ENCODE assay signal across 24 cellular contexts in genomic region chr12:102756564-102756963, GRCh38.
A peak's percentile ranks its signal among the peaks of the same experiment; 100 is the strongest.
DNase-seq lines count a peak whose midpoint lies in the region; ATAC-seq, FAIRE-seq and TF ChIP-seq lines count a peak whose summit lies in the region.
"Had no signal": no experiment of that assay in that cellular context is flagged by ENCODE, and none has a peak within 500 bp of the region (broad histone marks: within the 10 kb centered on the region; RNA-seq: fewer than 3 reads in every experiment).

No MANE protein-coding gene starts in this region.

- H3K36me3 ChIP-seq in H1 (ENCODE audit: control insufficient read depth in 2 of 4, insufficient read depth in 4 of 4, low read length in 3 of 4) (no peaks in the 10 kb centered on the region), mesenchymal stem cell (ENCODE audit: control insufficient read depth in 1 of 2, insufficient read depth in 2 of 2, low read depth in 1 of 2, low read length in 2 of 2) (no peaks in the 10 kb centered on the region), tibial artery (no peaks in the 10 kb centered on the region)
- H3K36me3 ChIP-seq: adrenal gland, BE2C, HAP-1, SJSA1 had no signal

- POLR2A ChIA-PET in H1 (lab: Charles Lee; ENCODE audit: partially characterized antibody): no interaction called here

- no peak overlapping the region for H2BK120ac ChIP-seq in H1 (replicated peaks; ENCODE audit: low read depth, low read length)
- H2BK120ac ChIP-seq in mesenchymal stem cell (ENCODE audit: low read depth, low read length): no peak overlapping the region

- H2AK5ac ChIP-seq in H1 (ENCODE audit: low read depth, low read length): no peak overlapping the region
- H2AK5ac ChIP-seq in mesenchymal stem cell (ENCODE audit: low read length, severe bottlenecking): no peak overlapping the region

- DNase-seq in NCI-H510A treated with DMSO at 0.1 percent for 48 hours (lab: John Stamatoyannopoulos, UW): peak; percentile 26
- DNase-seq in NCI-H510A (lab: John Stamatoyannopoulos, UW): no peak
- no peak for DNase-seq in H1 (ENCODE audit: low read depth in 1 of 2, low spot score in 2 of 2)
- DNase-seq in mesenchymal stem cell: no peak
- DNase-seq in tibial artery: peak; percentile 66 to 72
- DNase-seq in Calu3: no peak
- DNase-seq: activated CD4-positive, alpha-beta T cell treated with anti-CD3 and anti-CD28 coated beads, Interleukin-2, amount 50 U/mL, for 48 hours; activated gamma-delta T cell; BE2C; central memory CD4-positive, alpha-beta T cell; foreskin keratinocyte; kidney; naive thymus-derived CD8-positive, alpha-beta T cell; NCI-H2171; stimulated activated CD4-positive, alpha-beta T cell treated with anti-CD3 and anti-CD28 coated beads, Interleukin-4, amount 100 ng/mL, for 24 hours; stimulated activated naive CD8-positive, alpha-beta T cell treated with anti-CD3 and anti-CD28 coated beads, Interleukin-15, amount 100 ng/mL, for 72 hours had no signal

- H3K27me3 ChIP-seq in H1 (replicated peaks in 1 of 4; ENCODE audit: control insufficient read depth in 3 of 4, extremely low read depth in 1 of 4, insufficient read depth in 3 of 4, low read length in 3 of 4): no peaks in the 10 kb centered on the region
- no peaks in the 10 kb centered on the region for H3K27me3 ChIP-seq in mesenchymal stem cell (ENCODE audit: control insufficient read depth in 1 of 2, insufficient read depth in 1 of 2, low read length in 2 of 2)
- no peaks in the 10 kb centered on the region for H3K27me3 ChIP-seq in tibial artery
- H3K27me3 ChIP-seq: adrenal gland, foreskin keratinocyte, SJSA1 had no signal

- no peak overlapping the region for H2BK20ac ChIP-seq in H1 (ENCODE audit: low read length)

- no peak overlapping the region for H3K27ac Mint-ChIP-seq in Calu3 (ENCODE audit: unreplicated experiment)
- H3K27ac Mint-ChIP-seq: naive thymus-derived CD8-positive, alpha-beta T cell; stimulated activated naive CD8-positive, alpha-beta T cell treated with anti-CD3 and anti-CD28 coated beads, Interleukin-15, amount 100 ng/mL, for 72 hours had no signal

- H3K4ac ChIP-seq in H1 (replicated peaks; ENCODE audit: insufficient read length, low read depth, low read length): no peak overlapping the region
- H3K4ac ChIP-seq in mesenchymal stem cell (ENCODE audit: low read depth in 1 of 2, low read length in 2 of 2): no peak overlapping the region

- H2AFZ ChIP-seq in H1 (ENCODE audit: low read length): peak overlapping the region; percentile 45; the same call in 1 of the 2 replicates
- no peak overlapping the region for H2AFZ ChIP-seq in mesenchymal stem cell (ENCODE audit: low read depth, low read length)

- H3K18ac ChIP-seq in H1 (ENCODE audit: extremely low read depth, low read length): no peak overlapping the region
- H3K18ac ChIP-seq in mesenchymal stem cell (ENCODE audit: low read depth in 1 of 2, low read length in 2 of 2): no peak overlapping the region

- WGBS in H1 (ENCODE audit: extremely low coverage in 1 of 2, insufficient coverage in 1 of 2, insufficient read length in 1 of 2, insufficient replicate concordance in 2 of 2, low coverage in 1 of 2, low lambda C conversion rate in 2 of 2, missing lambda C conversion rate in 1 of 2), 2 experiments: 74% methylated on average over 3 of the region's 3 CpGs; no CpG with 5 or more reads in 1 of the 2 experiments
- WGBS in mesenchymal stem cell: 38% methylated on average over 2 of the region's 3 CpGs

- CTCF ChIA-PET in H1 (lab: Charles Lee; ENCODE audit: partially characterized antibody) (interaction anchor here (1.1 to 1.8 kb wide), 5 partner anchors 10 to 60 kb away, joined by 3 to 9 read pairs (median 3); no protein-coding TSS in a partner anchor), Calu3 (lab: Charles Lee) (interaction anchor here (0.6 kb wide), 1 partner anchor 29 kb away, joined by 3 read pairs; no protein-coding TSS in a partner anchor)

- no peak for TF ChIP-seq CTCF in H1 (IDR thresholded peaks at IDR 0.05; ENCODE audit: control extremely low read depth in 1 of 3, insufficient read depth in 1 of 3, low read depth in 1 of 3, low read length in 3 of 3)
- no peak for TF ChIP-seq CTCF in tibial artery (IDR thresholded peaks at IDR 0.05)
- TF ChIP-seq CTCF in Calu3 (IDR thresholded peaks at IDR 0.05; ENCODE audit: unreplicated experiment): no peak

- H3K4me2 ChIP-seq in H1 (ENCODE audit: insufficient read depth in 1 of 2, low read depth in 2 of 2, low read length in 2 of 2): no peak overlapping the region
- no peak overlapping the region for H3K4me2 ChIP-seq in mesenchymal stem cell (ENCODE audit: low read length, poor library complexity, severe bottlenecking)

- H3K4me1 ChIP-seq in H1 (replicated peaks in 1 of 4; ENCODE audit: control insufficient read depth in 3 of 4, insufficient read depth in 4 of 4, low read length in 3 of 4) (no peaks in the 10 kb centered on the region), mesenchymal stem cell (ENCODE audit: control insufficient read depth, insufficient read depth, low read depth, low read length) (no peaks in the 10 kb centered on the region), tibial artery (peaks cover 0 to 10% (median 5%) of the 10 kb centered on the region in 4 donors)
- H3K4me1 ChIP-seq: BE2C, foreskin keratinocyte, HAP-1, psoas muscle, SJSA1 had no signal

- BruUV-seq in Calu3 (replicated peaks; lab: Mats Ljungman, UMichigan): no TSS peak

- H3K36me3 Mint-ChIP-seq in Calu3 (ENCODE audit: insufficient read depth, unreplicated experiment): no peaks in the 10 kb centered on the region
- H3K36me3 Mint-ChIP-seq: naive thymus-derived CD8-positive, alpha-beta T cell had no signal

- no peak overlapping the region for H3K56ac ChIP-seq in H1 (replicated peaks; ENCODE audit: insufficient read length, low read depth, low read length)

- no peak for FAIRE-seq in H1 (lab: Jason Lieb, UNC)
- FAIRE-seq: A204.1, kidney, urothelium cell line had no signal

- H4K5ac ChIP-seq in H1 (ENCODE audit: insufficient read length, low read depth, low read length): no peak overlapping the region

- H3K4me3 ChIP-seq in H1 (ENCODE audit: extremely low read depth in 1 of 4, insufficient read depth in 2 of 4, low read depth in 3 of 4, low read length in 4 of 4) (no peak overlapping the region), mesenchymal stem cell (ENCODE audit: insufficient read depth in 1 of 2, low read depth in 1 of 2, low read length in 2 of 2) (peak overlapping the region in 1 of 2 experiments; percentile 46), tibial artery (no peak overlapping the region)
- H3K4me3 ChIP-seq: adrenal gland, HAP-1, psoas muscle, SJSA1 had no signal

- no peaks in the 10 kb centered on the region for H4K20me1 ChIP-seq in H1 (replicated peaks in 1 of 2; ENCODE audit: control insufficient read depth in 1 of 2, insufficient read depth in 2 of 2, low read length in 2 of 2)

- no peak for TF ChIP-seq POLR2A in H1 (IDR thresholded peaks at IDR 0.05; ENCODE audit: control extremely low read depth in 1 of 2, low read depth in 2 of 2, low read length in 2 of 2)

- H3K9ac ChIP-seq in H1 (replicated peaks in 1 of 4; ENCODE audit: extremely low read depth in 1 of 4, low read depth in 3 of 4, low read length in 3 of 4) (no peak overlapping the region), mesenchymal stem cell (ENCODE audit: low read length) (peak overlapping the region; percentile 67)

- H3K14ac ChIP-seq in H1 (ENCODE audit: insufficient read length): no peak overlapping the region
- no peak overlapping the region for H3K14ac ChIP-seq in mesenchymal stem cell (ENCODE audit: low read length in 2 of 2)

- H2BK12ac ChIP-seq in H1 (ENCODE audit: low read depth, low read length) (no peak overlapping the region), mesenchymal stem cell (ENCODE audit: low read length in 2 of 2) (no peak overlapping the region)

- H3K23me2 ChIP-seq in H1 (ENCODE audit: low read depth, low read length): no peaks in the 10 kb centered on the region

- H3K27ac ChIP-seq in H1 (ENCODE audit: low read depth, low read length) (no peak overlapping the region), mesenchymal stem cell (ENCODE audit: low read length, poor library complexity, severe bottlenecking) (no peak overlapping the region), tibial artery (peak overlapping the region; percentile 31 to 53)
- H3K27ac ChIP-seq: foreskin keratinocyte, psoas muscle, SJSA1 had no signal

- H3K79me2 ChIP-seq in H1 (ENCODE audit: control insufficient read depth in 1 of 2, insufficient read depth in 2 of 2, low read length in 2 of 2): no peaks in the 10 kb centered on the region

- no peaks in the 10 kb centered on the region for H3K27me3 Mint-ChIP-seq in Calu3 (ENCODE audit: unreplicated experiment)

- no peak overlapping the region for H3K4me3 Mint-ChIP-seq in Calu3 (ENCODE audit: low read depth, unreplicated experiment)
- H3K4me3 Mint-ChIP-seq: naive thymus-derived CD8-positive, alpha-beta T cell; stimulated activated naive CD8-positive, alpha-beta T cell treated with anti-CD3 and anti-CD28 coated beads, Interleukin-15, amount 100 ng/mL, for 72 hours had no signal

- H2BK15ac ChIP-seq in H1 (ENCODE audit: low read length) (no peak overlapping the region), mesenchymal stem cell (ENCODE audit: low read depth, poor library complexity, severe bottlenecking) (no peak overlapping the region)

- no peak overlapping the region for H3K23ac ChIP-seq in H1 (ENCODE audit: insufficient read length)
- H3K23ac ChIP-seq in mesenchymal stem cell (ENCODE audit: low read length in 2 of 2): no peak overlapping the region

- H2BK5ac ChIP-seq in H1 (ENCODE audit: low read depth, low read length) (no peak overlapping the region), mesenchymal stem cell (ENCODE audit: low read depth, low read length, poor library complexity, severe bottlenecking) (no peak overlapping the region)

- H3K9me3 ChIP-seq in H1 (ENCODE audit: insufficient read depth in 2 of 2, low read depth in 1 of 2, low read length in 1 of 2) (no peaks in the 10 kb centered on the region), mesenchymal stem cell (ENCODE audit: control insufficient read depth, low read length) (no peaks in the 10 kb centered on the region), tibial artery (no peaks in the 10 kb centered on the region)
- H3K9me3 ChIP-seq: adrenal gland, BE2C, HAP-1, psoas muscle, SJSA1 had no signal

- H4K91ac ChIP-seq in H1 (replicated peaks; ENCODE audit: insufficient read length, low read length) (no peak overlapping the region), mesenchymal stem cell (ENCODE audit: low read length) (no peak overlapping the region)

- no peak for ATAC-seq in GM18502 (IDR thresholded peaks at IDR 0.05; ENCODE audit: poor library complexity, unreplicated experiment)
- no peak for ATAC-seq in HG02623 (IDR thresholded peaks at IDR 0.05; ENCODE audit: unreplicated experiment)
- ATAC-seq: foreskin keratinocyte; naive thymus-derived CD8-positive, alpha-beta T cell; psoas muscle; stimulated activated naive CD8-positive, alpha-beta T cell treated with anti-CD3 and anti-CD28 coated beads, Interleukin-15, amount 100 ng/mL, for 72 hours had no signal

- no peak overlapping the region for H4K8ac ChIP-seq in H1 (ENCODE audit: extremely low read depth, insufficient read depth, low read length)
- no peak overlapping the region for H4K8ac ChIP-seq in mesenchymal stem cell (ENCODE audit: low read length)

- H3K9me3 Mint-ChIP-seq in Calu3 (ENCODE audit: low read depth, unreplicated experiment): peaks cover 6% of the 10 kb centered on the region
- H3K9me3 Mint-ChIP-seq: naive thymus-derived CD8-positive, alpha-beta T cell; stimulated activated naive CD8-positive, alpha-beta T cell treated with anti-CD3 and anti-CD28 coated beads, Interleukin-15, amount 100 ng/mL, for 72 hours had no signal

- TF ChIP-seq RAD21 in H1 (IDR thresholded peaks at IDR 0.05 in 1 of 2, conservative IDR thresholded peaks at IDR 0.05 in 1 of 2; ENCODE audit: low read depth in 2 of 2, low read length in 2 of 2): no peak

- intact Hi-C loops in tibial artery (cut with DNase I; ENCODE audit: low total_unique reads) (no loop called here), Calu3 (cut with micrococcal nuclease; ENCODE audit: unreplicated experiment) (no loop called here)

- no peaks in the 10 kb centered on the region for H3K79me1 ChIP-seq in H1 (ENCODE audit: low read depth, low read length)
- H3K79me1 ChIP-seq in mesenchymal stem cell (replicated peaks; ENCODE audit: low read length, poor library complexity, severe bottlenecking): no peaks in the 10 kb centered on the region

- TF ChIP-seq EP300 in H1 (IDR thresholded peaks at IDR 0.05; ENCODE audit: borderline replicate concordance in 1 of 2, low read depth in 2 of 2, low read length in 2 of 2): no peak

- no peaks in the 10 kb centered on the region for H3K4me1 Mint-ChIP-seq in Calu3 (ENCODE audit: low read depth, unreplicated experiment)
- H3K4me1 Mint-ChIP-seq: naive thymus-derived CD8-positive, alpha-beta T cell; stimulated activated naive CD8-positive, alpha-beta T cell treated with anti-CD3 and anti-CD28 coated beads, Interleukin-15, amount 100 ng/mL, for 72 hours had no signal

Comparison
In these comparisons a context has a peak if more than half of its experiments do, and no peak if none do; other contexts are left out.
1. DNase-seq: peak in NCI-H510A treated with DMSO at 0.1 percent for 48 hours (single experiment) and tibial artery (2 of 2); none in NCI-H510A (single experiment), H1 (0 of 2), mesenchymal stem cell (single experiment) and Calu3 (single experiment).
2. H3K27ac ChIP-seq: peak in tibial artery (2 of 2); none in H1 (single experiment) and mesenchymal stem cell (single experiment).